Comparison of ENCODE assay signal across 18 cellular contexts in genomic region chr2:186612555-186613440, GRCh38. TPM values are rescaled to one million over a fixed set of nuclear protein-coding genes. Genes with fewer than 3 reads are reported as not detected.
A peak's percentile ranks its signal among the peaks of the same experiment; 100 is the strongest.
DNase-seq lines count a peak whose midpoint lies in the region; ATAC-seq, FAIRE-seq and TF ChIP-seq lines count a peak whose summit lies in the region.
"Had no signal": no experiment of that assay in that cellular context is flagged by ENCODE, and none has a peak within 500 bp of the region (broad histone marks: within the 10 kb centered on the region; RNA-seq: fewer than 3 reads in every experiment).

No MANE protein-coding gene starts in this region.

- FAIRE-seq in H1 (lab: Jason Lieb, UNC) = peak; percentile 50
- FAIRE-seq: small intestine had no signal

- H3K79me2 ChIP-seq in H1 (ENCODE audit: control insufficient read depth in 1 of 2, insufficient read depth in 2 of 2, low read length in 2 of 2) = peaks cover 0 to 8% of the 10 kb centered on the region in 2 experiments; a peak in 1 of 4 replicates

- no peak overlapping the region for H2BK5ac ChIP-seq in H1 (ENCODE audit: low read depth, low read length)

- H4K20me1 ChIP-seq in H1 (replicated peaks in 1 of 2; ENCODE audit: control insufficient read depth in 1 of 2, insufficient read depth in 2 of 2, low read length in 2 of 2) = peaks cover 0 to 2% of the 10 kb centered on the region in 2 experiments

- 86% methylated on average over 2 of the region's 2 CpGs; no CpG with 5 or more reads in 1 of the 2 experiments for WGBS in H1 (ENCODE audit: extremely low coverage in 1 of 2, insufficient coverage in 1 of 2, insufficient read length in 1 of 2, insufficient replicate concordance in 2 of 2, low coverage in 1 of 2, low lambda C conversion rate in 2 of 2, missing lambda C conversion rate in 1 of 2), 2 experiments

- H3K36me3 ChIP-seq in H1 (ENCODE audit: control insufficient read depth in 2 of 4, insufficient read depth in 4 of 4, low read length in 3 of 4) (no peaks in the 10 kb centered on the region), subcutaneous abdominal adipose tissue (ENCODE audit: control insufficient read depth in 5 of 5, insufficient read depth in 5 of 5, low read length in 5 of 5) (peaks cover 0 to 7% (median 2%) of the 10 kb centered on the region in 5 donors)

- H3K27ac ChIP-seq in H1 (ENCODE audit: low read depth, low read length) = no peak overlapping the region
- H3K27ac ChIP-seq in subcutaneous abdominal adipose tissue (ENCODE audit: low read depth, low read length) = peak overlapping the region; percentile 28
- H3K27ac ChIP-seq: BLaER1 treated with 17β-estradiol and CSF1 and Interleukin-3, amounts not matched to agents 10 nM and 100 nM; PC-9 had no signal

- no peak overlapping the region for H2BK12ac ChIP-seq in H1 (ENCODE audit: low read depth, low read length)

- H3K9ac ChIP-seq in H1 (replicated peaks in 1 of 4; ENCODE audit: extremely low read depth in 1 of 4, low read depth in 3 of 4, low read length in 3 of 4) (no peak overlapping the region), subcutaneous abdominal adipose tissue (ENCODE audit: low read length in 5 of 5) (no peak overlapping the region)
- H3K9ac ChIP-seq: BLaER1 treated with 17β-estradiol and CSF1 and Interleukin-3, amounts not matched to agents 10 nM and 100 nM had no signal

- no peak overlapping the region for H3K18ac ChIP-seq in H1 (ENCODE audit: extremely low read depth, low read length)

- no peaks in the 10 kb centered on the region for H3K27me3 ChIP-seq in H1 (replicated peaks in 1 of 4; ENCODE audit: control insufficient read depth in 3 of 4, extremely low read depth in 1 of 4, insufficient read depth in 3 of 4, low read length in 3 of 4)
- no peaks in the 10 kb centered on the region for H3K27me3 ChIP-seq in subcutaneous abdominal adipose tissue (ENCODE audit: control insufficient read depth in 5 of 5, insufficient read depth in 4 of 5, low read length in 5 of 5)
- H3K27me3 ChIP-seq: BLaER1 treated with 17β-estradiol and CSF1 and Interleukin-3, amounts not matched to agents 10 nM and 100 nM; tibial nerve had no signal

- no peak overlapping the region for H3K4ac ChIP-seq in H1 (replicated peaks; ENCODE audit: insufficient read length, low read depth, low read length)

- no peak overlapping the region for H2BK120ac ChIP-seq in H1 (replicated peaks; ENCODE audit: low read depth, low read length)

- H3K79me1 ChIP-seq in H1 (ENCODE audit: low read depth, low read length) = 0 out of 2 replicates have a peak, but pooled peaks cover 2% of the 10 kb centered on the region

- H2BK15ac ChIP-seq in H1 (ENCODE audit: low read length) = no peak overlapping the region

- H3K23ac ChIP-seq in H1 (ENCODE audit: insufficient read length) = no peak overlapping the region

- H2AK5ac ChIP-seq in H1 (ENCODE audit: low read depth, low read length) = no peak overlapping the region

- POLR2A ChIA-PET in H1 (lab: Charles Lee; ENCODE audit: partially characterized antibody) = interaction anchor here (0.7 kb wide), 1 partner anchor 18 kb away, joined by 3 read pairs; no protein-coding TSS in a partner anchor

- no peak overlapping the region for H4K5ac ChIP-seq in H1 (ENCODE audit: insufficient read length, low read depth, low read length)

- H3K23me2 ChIP-seq in H1 (ENCODE audit: low read depth, low read length) = no peaks in the 10 kb centered on the region

- ATAC-seq in GM18520 (IDR thresholded peaks at IDR 0.05; ENCODE audit: unreplicated experiment) (no peak), GM19035 (IDR thresholded peaks at IDR 0.05; ENCODE audit: unreplicated experiment) (no peak)
- ATAC-seq: activated naive CD8-positive, alpha-beta T cell treated with anti-CD3 and anti-CD28 coated beads, Interleukin-2, amount 50 U/mL, for 24 hours; left lobe of liver had no signal

- H3K9me3 ChIP-seq in H1 (ENCODE audit: insufficient read depth in 2 of 2, low read depth in 1 of 2, low read length in 1 of 2) = no peaks in the 10 kb centered on the region
- H3K9me3 ChIP-seq in subcutaneous abdominal adipose tissue (ENCODE audit: control insufficient read depth in 5 of 5, low read length in 5 of 5) = no peaks in the 10 kb centered on the region
- H3K9me3 ChIP-seq: BLaER1 treated with 17β-estradiol and CSF1 and Interleukin-3, amounts not matched to agents 10 nM and 100 nM; tibial nerve had no signal

- TF ChIP-seq CTCF in H1 (IDR thresholded peaks at IDR 0.05; ENCODE audit: control extremely low read depth in 1 of 3, insufficient read depth in 1 of 3, low read depth in 1 of 3, low read length in 3 of 3) = no peak

- no peak overlapping the region for H4K91ac ChIP-seq in H1 (replicated peaks; ENCODE audit: insufficient read length, low read length)

- no peak for TF ChIP-seq EP300 in H1 (IDR thresholded peaks at IDR 0.05; ENCODE audit: borderline replicate concordance in 1 of 2, low read depth in 2 of 2, low read length in 2 of 2)

- H2AFZ ChIP-seq in H1 (ENCODE audit: low read length) = no peak overlapping the region
- H2AFZ ChIP-seq: PC-9 had no signal

- H3K56ac ChIP-seq in H1 (replicated peaks; ENCODE audit: insufficient read length, low read depth, low read length) = no peak overlapping the region

- H3K4me1 ChIP-seq in H1 (replicated peaks in 1 of 4; ENCODE audit: control insufficient read depth in 3 of 4, insufficient read depth in 4 of 4, low read length in 3 of 4) (no peaks in the 10 kb centered on the region), subcutaneous abdominal adipose tissue (ENCODE audit: control insufficient read depth in 5 of 5, insufficient read depth in 5 of 5, low read length in 5 of 5) (peaks cover 0 to 18% (median 6%) of the 10 kb centered on the region in 5 donors)

- no peak for TF ChIP-seq POLR2A in H1 (IDR thresholded peaks at IDR 0.05; ENCODE audit: control extremely low read depth in 1 of 2, low read depth in 2 of 2, low read length in 2 of 2)

- DNase-seq in NCI-H82 (lab: John Stamatoyannopoulos, UW) = peak; percentile 13
- DNase-seq in NCI-H82 treated with DMSO at 0.1 percent for 48 hours (lab: John Stamatoyannopoulos, UW; ENCODE audit: unreplicated experiment) = no peak
- DNase-seq in Kasumi-1 (lab: John Stamatoyannopoulos, UW) = peak; percentile 43 to 68
- DNase-seq in H1 (ENCODE audit: low read depth in 1 of 2, low spot score in 2 of 2) = no peak
- no peak for DNase-seq in GM19238 (ENCODE audit: insufficient read length, low spot score)
- DNase-seq: activated naive CD8-positive, alpha-beta T cell treated with anti-CD3 and anti-CD28 coated beads, Interleukin-2, amount 50 U/mL, for 24 hours; cerebellar nuclear complex; foreskin fibroblast; NCI-H2081; NCI-H524 treated with DMSO at 0.1 percent for 48 hours; PC-9; small intestine had no signal

- TF ChIP-seq RAD21 in H1 (IDR thresholded peaks at IDR 0.05 in 1 of 2, conservative IDR thresholded peaks at IDR 0.05 in 1 of 2; ENCODE audit: low read depth in 2 of 2, low read length in 2 of 2) = no peak

- H3K4me2 ChIP-seq in H1 (ENCODE audit: insufficient read depth in 1 of 2, low read depth in 2 of 2, low read length in 2 of 2) = no peak overlapping the region
- H3K4me2 ChIP-seq: PC-9 had no signal

- H2BK20ac ChIP-seq in H1 (ENCODE audit: low read length) = no peak overlapping the region

- no peak overlapping the region for H4K8ac ChIP-seq in H1 (ENCODE audit: extremely low read depth, insufficient read depth, low read length)

- CTCF ChIA-PET in H1 (lab: Charles Lee; ENCODE audit: partially characterized antibody) = interaction anchor here (0.6 to 1.7 kb wide), 6 partner anchors 24 to 357 kb away, joined by 3 to 5 read pairs (median 3); no protein-coding TSS in a partner anchor

- no peak overlapping the region for H3K4me3 ChIP-seq in H1 (ENCODE audit: extremely low read depth in 1 of 4, insufficient read depth in 2 of 4, low read depth in 3 of 4, low read length in 4 of 4)
- H3K4me3 ChIP-seq in subcutaneous abdominal adipose tissue (ENCODE audit: low read depth in 1 of 5, low read length in 5 of 5) = no peak overlapping the region
- H3K4me3 ChIP-seq: BLaER1 treated with 17β-estradiol and CSF1 and Interleukin-3, amounts not matched to agents 10 nM and 100 nM; PC-9; tibial nerve had no signal

- no peak overlapping the region for H3K14ac ChIP-seq in H1 (ENCODE audit: insufficient read length)

TF ChIP-seq in H1, 55 proteins besides CTCF, POLR2A, EP300 and RAD21 (continues in another document):
- TF ChIP-seq GTF2F1 (IDR thresholded peaks at IDR 0.05; ENCODE audit: borderline replicate concordance, low read depth, low read length) (no peak), RNF2 (IDR thresholded peaks at IDR 0.05; ENCODE audit: borderline replicate concordance, low read depth, low read length, missing control alignments, poor library complexity, severe bottlenecking) (no peak), CBX5 (IDR thresholded peaks at IDR 0.05; ENCODE audit: low read depth, low read length) (no peak), TAF1 (IDR thresholded peaks at IDR 0.05; ENCODE audit: low read depth, low read length) (no peak)

RNA-seq across cellular contexts. Expression of gene ITGAV, which starts 22.9 kb away (rescaled TPM):
- total RNA-seq in H1 (2021; fragmentation: NEBNext Ultra II Directional; extraction: Animal tissue kit (Norgen Biotek cat#: 25700)) = 38.3 and 42.4 TPM in 2 replicates
- 6.5 and 11.7 TPM in 2 replicates for polyA plus RNA-seq in H1 (2011; rRNA removed)
- polyA plus RNA-seq in H1 (2011; cell fraction: cytosol; rRNA removed) = 14.6 TPM
- polyA plus RNA-seq in H1 (2011; cell fraction: nucleus; rRNA removed) = 13.3 TPM
- polyA plus RNA-seq in H1 (2012, experiment 1 of 2) = 13.5 to 37.7 TPM (median 24.2 TPM) in 4 replicates
- polyA plus RNA-seq in H1 (2012, experiment 2 of 2) = 1.4 TPM
- 32.1 TPM for polyA plus RNA-seq in H1 (2013, experiment 1 of 2)
- polyA plus RNA-seq in H1 (2013, experiment 2 of 2) = 27.8 TPM
- 60.8 and 113 TPM in 2 replicates for polyA minus RNA-seq in H1 (2011; rRNA and poly(A)+ RNA removed)
- 44.8 TPM for polyA minus RNA-seq in H1 (2011; cell fraction: cytosol; rRNA and poly(A)+ RNA removed)
- 48.7 TPM for polyA minus RNA-seq in H1 (2011; cell fraction: nucleus; rRNA and poly(A)+ RNA removed)

Comparison
In these comparisons a context has a peak if more than half of its experiments do, and no peak if none do; other contexts are left out.
1. DNase-seq: peak in NCI-H82 (single experiment) and Kasumi-1 (2 of 2); none in NCI-H82 treated with DMSO at 0.1 percent for 48 hours (single experiment), H1 (0 of 2) and GM19238 (single experiment).